ENCODE assay signal across 1 cellular context in genomic region chr12:130136536-130136935, GRCh38.
TF ChIP-seq lines count a peak whose summit lies in the region.

No MANE protein-coding gene starts in this region.

TF ChIP-seq in H1, 55 proteins besides CTCF, POLR2A, EP300 and RAD21:
- TF ChIP-seq RBBP5 (IDR thresholded peaks at IDR 0.05; ENCODE audit: borderline replicate concordance, low read depth, low read length) (no peak), CTBP2 (IDR thresholded peaks at IDR 0.05; ENCODE audit: borderline replicate concordance, insufficient read depth, insufficient read length, low read length) (no peak), CREB1 (IDR thresholded peaks at IDR 0.05) (no peak), GTF2F1 (IDR thresholded peaks at IDR 0.05; ENCODE audit: borderline replicate concordance, low read depth, low read length) (no peak), RNF2 (IDR thresholded peaks at IDR 0.05; ENCODE audit: borderline replicate concordance, low read depth, low read length, missing control alignments, poor library complexity, severe bottlenecking) (no peak), CHD7 (IDR thresholded peaks at IDR 0.05; ENCODE audit: insufficient replicate concordance, low read length) (no peak)
TF ChIP-seq in H1: peak in this region for 0.
